ENCODE assay signal across 18 cellular contexts in genomic region chr3:11898611-11899325, GRCh38. TPM values are rescaled to one million over a fixed set of nuclear protein-coding genes. Genes with fewer than 3 reads are reported as not detected.
A peak's percentile ranks its signal among the peaks of the same experiment; 100 is the strongest.
DNase-seq lines count a peak whose midpoint lies in the region; ATAC-seq and TF ChIP-seq lines count a peak whose summit lies in the region.
"Had no signal": no experiment of that assay in that cellular context is flagged by ENCODE, and none has a peak within 500 bp of the region (broad histone marks: within the 10 kb centered on the region; RNA-seq: fewer than 3 reads in every experiment).

No MANE protein-coding gene starts in this region.

- intact Hi-C loops in stomach (cut with DNase I; ENCODE audit: low total_unique reads), result no loop called here

- H3K27ac Mint-ChIP-seq in WTC11, result no peak overlapping the region

- no peak overlapping the region for H3K27ac ChIP-seq in stomach
- H3K27ac ChIP-seq: RWPE1 had no signal

- no peak overlapping the region for H3K4me3 Mint-ChIP-seq in WTC11
- H3K4me3 Mint-ChIP-seq: CD14-positive monocyte had no signal

- H3K4me1 ChIP-seq in stomach, result no peaks in the 10 kb centered on the region

- peaks cover 0 to 6% (median 0%) of the 10 kb centered on the region in 3 donors for H3K27me3 ChIP-seq in stomach

- no peaks in the 10 kb centered on the region for H3K36me3 ChIP-seq in stomach

- no peak overlapping the region for H3K4me3 ChIP-seq in stomach

- peaks cover 8% of the 10 kb centered on the region; the same call in 1 of the 2 replicates for H3K9me3 Mint-ChIP-seq in WTC11

- no peak for TF ChIP-seq EP300 in stomach (IDR thresholded peaks at IDR 0.05)

- no peak for TF ChIP-seq POLR2A in stomach (IDR thresholded peaks at IDR 0.05)

- ATAC-seq in WTC11 (peak; percentile 72), omental fat pad (ENCODE audit: low FRiP score) (no peak)

- CTCF ChIA-PET in WTC11 (lab: Charles Lee), result interaction anchor here (0.6 kb wide), 1 partner anchor 581 kb away, joined by 3 read pairs; no protein-coding TSS in a partner anchor

- TF ChIP-seq CTCF in WTC11 (IDR thresholded peaks at IDR 0.05) (no peak), omental fat pad (IDR thresholded peaks at IDR 0.05) (no peak), stomach (IDR thresholded peaks at IDR 0.05) (no peak)

- WGBS in stomach, 5 donors, result 80 to 86% (median 84%) methylated on average over 11 to 18 of the region's 18 CpGs

- peak; percentile 8 for DNase-seq in NCI-H2171 treated with DMSO at 0.1 percent for 48 hours (lab: John Stamatoyannopoulos, UW)
- no peak for DNase-seq in NCI-H2171 (lab: John Stamatoyannopoulos, UW)
- no peak for DNase-seq in WTC11 (ENCODE audit: low spot score)
- DNase-seq in mesenteric fat pad (ENCODE audit: low spot score), result peak; percentile 71
- DNase-seq in omental fat pad (ENCODE audit: low spot score), result no peak
- no peak for DNase-seq in NCI-H82 treated with DMSO at 0.1 percent for 48 hours (lab: John Stamatoyannopoulos, UW; ENCODE audit: unreplicated experiment)
- DNase-seq in stomach, result no peak
- DNase-seq: DMS79, KG1, NCI-H1092 treated with DMSO at 0.1 percent for 48 hours, NCI-H1436 treated with DMSO at 0.1 percent for 48 hours, NCI-H1930, NCI-H510A treated with DMSO at 0.1 percent for 48 hours, NCI-H774, SHP77 treated with DMSO at 0.1 percent for 48 hours, SK-N-SH had no signal

- no peaks in the 10 kb centered on the region for H3K9me3 ChIP-seq in stomach
- H3K9me3 ChIP-seq: SK-N-SH had no signal

- H3K4me1 Mint-ChIP-seq in WTC11, result no peaks in the 10 kb centered on the region
- H3K4me1 Mint-ChIP-seq: CD14-positive monocyte had no signal

- POLR2A ChIA-PET in WTC11 (lab: Charles Lee), result no interaction called here

- H3K27me3 Mint-ChIP-seq in WTC11 (ENCODE audit: low read depth), result peaks cover 8% of the 10 kb centered on the region

- no peaks in the 10 kb centered on the region for H3K36me3 Mint-ChIP-seq in WTC11
- H3K36me3 Mint-ChIP-seq: CD14-positive monocyte had no signal

TF ChIP-seq in WTC11, 78 proteins besides CTCF, POLR2A, EP300 and RAD21:
- no peak for TF ChIP-seq STAT6 (CRISPR knock-in tag; conservative IDR thresholded peaks at IDR 0.05; ENCODE audit: low read depth)

RNA-seq across cellular contexts. Expression of gene TAMM41, which starts 52.1 kb away (rescaled TPM):
- total RNA-seq in WTC11 (2021), result 23.0 to 31.3 TPM (median 26.8 TPM) in 3 replicates
- total RNA-seq in mesenteric fat pad, result 19.7 TPM
- total RNA-seq in omental fat pad, result 10 to 100 TPM in 1 of 4 donors, 1 to 10 TPM in 3; 5.2 to 17.2 (median 9.3) TPM
- 10 to 100 TPM in 2 of 5 donors, 1 to 10 TPM in 3; 4.3 to 22.9 (median 7.6) TPM for total RNA-seq in stomach
- polyA plus RNA-seq in stomach, result 10 to 100 TPM in 1 of 3 donors, 1 to 10 TPM in 2; 8.5 to 12.3 (median 8.9) TPM

Comparison
In these comparisons a context has a peak if more than half of its experiments do, and no peak if none do; other contexts are left out.
1. DNase-seq: peak in NCI-H2171 treated with DMSO at 0.1 percent for 48 hours (single experiment) and mesenteric fat pad (single experiment); none in NCI-H2171 (single experiment), WTC11 (single experiment), omental fat pad (single experiment), NCI-H82 treated with DMSO at 0.1 percent for 48 hours (single experiment) and stomach (single experiment).